In genomic region chr13:73932091-73932490, GRCh38 we compare ENCODE assay signal across 1 cellular context.
TF ChIP-seq lines count a peak whose summit lies in the region.

No MANE protein-coding gene starts in this region.

TF ChIP-seq in IMR-90, 13 proteins besides CTCF, POLR2A, EP300 and RAD21 (continued from another document):
- TF ChIP-seq NFE2L2 (IDR thresholded peaks at IDR 0.05; ENCODE audit: low read depth, low read length) (no peak), RCOR1 (IDR thresholded peaks at IDR 0.05; ENCODE audit: insufficient replicate concordance, low read length) (no peak), SMC3 (IDR thresholded peaks at IDR 0.05; ENCODE audit: low read depth, low read length) (no peak), BHLHE40 (IDR thresholded peaks at IDR 0.05; ENCODE audit: low read depth, low read length) (no peak), MAFK (IDR thresholded peaks at IDR 0.05; ENCODE audit: low read depth, low read length) (no peak), MXI1 (IDR thresholded peaks at IDR 0.05; ENCODE audit: borderline replicate concordance, low read depth, low read length) (no peak), CEBPB (IDR thresholded peaks at IDR 0.05; ENCODE audit: low read depth, low read length) (no peak)
- TF ChIP-seq, protein P1, sequence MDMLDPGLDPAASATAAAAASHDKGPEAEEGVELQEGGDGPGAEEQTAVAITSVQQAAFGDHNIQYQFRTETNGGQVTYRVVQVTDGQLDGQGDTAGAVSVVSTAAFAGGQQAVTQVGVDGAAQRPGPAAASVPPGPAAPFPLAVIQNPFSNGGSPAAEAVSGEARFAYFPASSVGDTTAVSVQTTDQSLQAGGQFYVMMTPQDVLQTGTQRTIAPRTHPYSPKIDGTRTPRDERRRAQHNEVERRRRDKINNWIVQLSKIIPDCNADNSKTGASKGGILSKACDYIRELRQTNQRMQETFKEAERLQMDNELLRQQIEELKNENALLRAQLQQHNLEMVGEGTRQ (IDR thresholded peaks at IDR 0.05; ENCODE audit: low read depth, low read length): no peak
